ENCODE assay signal across 26 cellular contexts in genomic region chr16:4158143-4159093, GRCh38.
"Had no signal": no experiment of that assay in that cellular context is flagged by ENCODE, and none has a peak within 500 bp of the region (broad histone marks: within the 10 kb centered on the region; RNA-seq: fewer than 3 reads in every experiment).

No MANE protein-coding gene starts in this region.

- H3K4me3 ChIP-seq: cardiac muscle cell, Peyer's patch, SJCRH30 had no signal

- DNase-seq: activated CD4-positive, alpha-beta memory T cell treated with anti-CD3 and anti-CD28 coated beads, Interleukin-2, amount 10 ng/mL, durations not matched to agents 7 days and 5 days; activated CD4-positive, alpha-beta T cell treated with anti-CD3 and anti-CD28 coated beads, Interleukin-2, amount 50 U/mL, for 1 hour; activated gamma-delta T cell treated with Interleukin-2 at 50 U/mL for 16 hours; activated naive CD4-positive, alpha-beta T cell treated with anti-CD3 and anti-CD28 coated beads, Interleukin-2, amount 10 ng/mL, durations not matched to agents 7 days and 5 days; activated naive CD8-positive, alpha-beta T cell treated with anti-CD3 and anti-CD28 coated beads for 36 hours; activated T-cell treated with anti-CD3 and anti-CD28 coated beads for 4 hours; activated T-cell treated with anti-CD3 and anti-CD28 coated beads, Interleukin-2, amount 50 U/mL, for 48 hours; brain microvascular endothelial cell; Kasumi-1; KBM-7; NCI-H1105 treated with DMSO at 0.1 percent for 48 hours; NCI-H1436 treated with DMSO at 0.1 percent for 48 hours; NCI-H187; NCI-H2081; NCI-H510A treated with DMSO at 0.1 percent for 48 hours; NCI-H69; NK-92 treated with Interleukin-12 subunit alpha and Interleukin-12 subunit beta, amount 100 ng/mL, for 24 hours; Peyer's patch; Right ventricle myocardium superior; SJCRH30; SW 1271 had no signal

- H3K4me3 Mint-ChIP-seq: activated CD4-positive, alpha-beta memory T cell treated with anti-CD3 and anti-CD28 coated beads, Interleukin-2, amount 10 ng/mL, durations not matched to agents 7 days and 5 days; activated naive CD4-positive, alpha-beta T cell treated with anti-CD3 and anti-CD28 coated beads, Interleukin-2, amount 10 ng/mL, durations not matched to agents 7 days and 5 days; activated naive CD8-positive, alpha-beta T cell treated with anti-CD3 and anti-CD28 coated beads for 36 hours; WTC11 had no signal

- H3K36me3 Mint-ChIP-seq: activated naive CD4-positive, alpha-beta T cell treated with anti-CD3 and anti-CD28 coated beads, Interleukin-2, amount 10 ng/mL, durations not matched to agents 7 days and 5 days; activated naive CD8-positive, alpha-beta T cell treated with anti-CD3 and anti-CD28 coated beads for 36 hours; WTC11 had no signal

- H3K27me3 Mint-ChIP-seq: activated naive CD8-positive, alpha-beta T cell treated with anti-CD3 and anti-CD28 coated beads for 36 hours had no signal

- H3K27me3 ChIP-seq: brain microvascular endothelial cell, cardiac muscle cell, Peyer's patch, SJCRH30 had no signal

- H3K4me1 Mint-ChIP-seq: activated naive CD8-positive, alpha-beta T cell treated with anti-CD3 and anti-CD28 coated beads for 36 hours; WTC11 had no signal

- H3K4me1 ChIP-seq: Peyer's patch, SJCRH30 had no signal

- H3K27ac ChIP-seq: brain microvascular endothelial cell, cardiac muscle cell, RWPE1, SJCRH30 had no signal

- H3K9me3 ChIP-seq: Peyer's patch, SJCRH30 had no signal

- ATAC-seq: SK-N-SH treated with all-trans-retinoic acid at 6 μM for 48 hours, WTC11 had no signal

- H3K9me3 Mint-ChIP-seq: activated CD4-positive, alpha-beta memory T cell treated with anti-CD3 and anti-CD28 coated beads, Interleukin-2, amount 10 ng/mL, durations not matched to agents 7 days and 5 days; activated naive CD4-positive, alpha-beta T cell treated with anti-CD3 and anti-CD28 coated beads, Interleukin-2, amount 10 ng/mL, durations not matched to agents 7 days and 5 days; activated naive CD8-positive, alpha-beta T cell treated with anti-CD3 and anti-CD28 coated beads for 36 hours; activated T-helper 2 cell treated with anti-CD3 and anti-CD28 coated beads, Interferon-gamma antibody, Interleukin-2, Interleukin-4, amounts not matched to agents 10 μg/mL and 5 μg/mL and 100 μg/mL, durations not matched to agents 14 hours and 24 hours and 36 hours had no signal

- H3K27ac Mint-ChIP-seq: activated CD4-positive, alpha-beta memory T cell treated with anti-CD3 and anti-CD28 coated beads, Interleukin-2, amount 10 ng/mL, durations not matched to agents 7 days and 5 days; activated naive CD4-positive, alpha-beta T cell treated with anti-CD3 and anti-CD28 coated beads, Interleukin-2, amount 10 ng/mL, durations not matched to agents 7 days and 5 days; activated naive CD8-positive, alpha-beta T cell treated with anti-CD3 and anti-CD28 coated beads for 36 hours; activated T-helper 2 cell treated with anti-CD3 and anti-CD28 coated beads, Interferon-gamma antibody, Interleukin-2, Interleukin-4, amounts not matched to agents 10 μg/mL and 5 μg/mL and 100 μg/mL, durations not matched to agents 14 hours and 24 hours and 36 hours; WTC11 had no signal

- H3K36me3 ChIP-seq: brain microvascular endothelial cell, cardiac muscle cell, Peyer's patch, SJCRH30 had no signal
